ENCODE assay signal across 8 cellular contexts in the genomic region with DNA sequence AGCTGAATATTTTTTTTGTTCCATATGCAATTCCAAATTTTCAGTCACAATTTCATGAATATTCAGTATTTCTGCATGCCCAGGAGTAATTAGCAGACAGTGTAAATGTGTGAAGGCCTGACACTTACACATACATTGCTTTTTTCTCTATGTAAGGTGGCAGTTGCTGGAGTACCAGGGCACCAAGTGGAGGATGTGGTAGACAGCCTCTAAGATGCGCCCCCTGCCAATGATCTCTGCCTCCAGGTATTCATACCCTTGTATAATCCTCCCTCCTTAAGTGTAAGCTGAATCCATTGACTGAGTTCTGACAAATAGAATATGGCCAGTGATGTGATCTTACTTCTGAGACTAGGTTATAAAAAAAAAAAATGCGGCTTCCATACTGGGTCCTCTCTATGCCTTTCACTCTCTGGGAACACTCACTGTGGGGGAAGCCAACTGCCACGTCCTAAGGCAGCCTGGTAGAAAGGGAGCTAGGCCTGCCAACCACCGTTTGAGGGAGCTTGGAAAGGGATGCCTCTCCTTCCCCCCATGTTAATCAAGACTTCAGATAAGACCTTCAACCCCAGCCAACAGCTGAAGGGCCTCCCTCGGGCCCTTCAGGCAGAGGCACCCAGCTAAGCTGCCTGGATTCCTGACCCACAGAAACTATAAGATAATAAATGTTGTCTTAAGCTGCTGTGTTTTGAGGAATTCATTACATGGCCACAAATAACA.
DNase-seq lines count a peak whose midpoint lies in the region; ATAC-seq, FAIRE-seq and TF ChIP-seq lines count a peak whose summit lies in the region.

No MANE protein-coding gene starts in this region.

- no peaks in the 10 kb centered on the region for H3K27me3 ChIP-seq in spleen (replicated peaks in 1 of 7)

- H3K27ac Mint-ChIP-seq in activated naive CD8-positive, alpha-beta T cell treated with anti-CD3 and anti-CD28 coated beads for 36 hours: peak overlapping the region; percentile 99

- H3K9ac ChIP-seq in kidney (ENCODE audit: low read length in 2 of 2): no peak overlapping the region

- no peak for ATAC-seq in HG03432 (IDR thresholded peaks at IDR 0.05; ENCODE audit: unreplicated experiment)

- DNase-seq in Jurkat, Clone E6-1 (ENCODE audit: low read depth, low spot score): peak; percentile 81
- DNase-seq in activated naive CD8-positive, alpha-beta T cell treated with anti-CD3 and anti-CD28 coated beads for 36 hours: no peak
- DNase-seq in kidney: no peak
- DNase-seq in spleen: peak; percentile 30
- no peak for DNase-seq in DMS114 treated with DMSO at 0.1 percent for 48 hours (lab: John Stamatoyannopoulos, UW; ENCODE audit: unreplicated experiment)
- no peak for DNase-seq in Kasumi-1 (lab: John Stamatoyannopoulos, UW)
- no peak for DNase-seq in ACHN

- no peak overlapping the region for H3K4me3 ChIP-seq in Jurkat, Clone E6-1 (ENCODE audit: low read length)
- H3K4me3 ChIP-seq in kidney (ENCODE audit: low read length in 2 of 2): no peak overlapping the region
- peak overlapping the region in 1 of 8 donors; percentile 0 for H3K4me3 ChIP-seq in spleen

- peak overlapping the region; percentile 84 for H3K4me3 Mint-ChIP-seq in activated naive CD8-positive, alpha-beta T cell treated with anti-CD3 and anti-CD28 coated beads for 36 hours

- no peak for FAIRE-seq in kidney (lab: Jason Lieb, UNC)

- H3K27ac ChIP-seq in kidney (ENCODE audit: low read depth in 2 of 2, low read length in 2 of 2) (peak overlapping the region; percentile 81 to 92), spleen (peak overlapping the region in 6 of 8 donors; percentile 1 to 99 (median 98))

- WGBS in spleen, 5 donors: 85 to 89% (median 88%) methylated on average over 5 of the region's 5 CpGs

- peaks cover 49% of the 10 kb centered on the region for H3K4me1 Mint-ChIP-seq in activated naive CD8-positive, alpha-beta T cell treated with anti-CD3 and anti-CD28 coated beads for 36 hours

- H3K36me3 ChIP-seq in kidney (ENCODE audit: control insufficient read depth in 1 of 2, insufficient read depth in 2 of 2, low read length in 2 of 2) (no peaks in the 10 kb centered on the region), spleen (peaks cover 0 to 3% (median 0%) of the 10 kb centered on the region in 6 donors)

- no peaks in the 10 kb centered on the region for H3K27me3 Mint-ChIP-seq in activated naive CD8-positive, alpha-beta T cell treated with anti-CD3 and anti-CD28 coated beads for 36 hours

- intact Hi-C loops in kidney (cut with DNase I): no loop called here
- intact Hi-C loops in spleen (cut with DNase I; ENCODE audit: low total_unique reads): loop anchor here (5.0 to 10.0 kb wide), 2 partner anchors 37 to 54 kb away; no protein-coding TSS in a partner anchor

- no peak for TF ChIP-seq POLR2A in spleen (IDR thresholded peaks at IDR 0.05)

- H3K9me3 ChIP-seq in kidney (ENCODE audit: control insufficient read depth in 1 of 2, low read length in 2 of 2): no peaks in the 10 kb centered on the region
- H3K9me3 ChIP-seq in spleen: no peaks in the 10 kb centered on the region

- H3K4me1 ChIP-seq in kidney (ENCODE audit: control insufficient read depth in 1 of 2, insufficient read depth in 1 of 2, low read depth in 1 of 2, low read length in 2 of 2) (peaks cover 17 to 25% of the 10 kb centered on the region in 2 donors), spleen (peaks cover 27 to 70% (median 49%) of the 10 kb centered on the region in 6 donors)

- no peaks in the 10 kb centered on the region for H3K9me3 Mint-ChIP-seq in activated naive CD8-positive, alpha-beta T cell treated with anti-CD3 and anti-CD28 coated beads for 36 hours

- in situ Hi-C loops in ACHN (cut with HindIII; ENCODE audit: low pct_ligation_motif_present, low pct_unique_long_range_greater_than_20kb, low sequenced_read_pairs): no loop called here

- H3K36me3 Mint-ChIP-seq in activated naive CD8-positive, alpha-beta T cell treated with anti-CD3 and anti-CD28 coated beads for 36 hours: peaks cover 5% of the 10 kb centered on the region

- TF ChIP-seq CTCF in kidney (IDR thresholded peaks at IDR 0.05; ENCODE audit: borderline replicate concordance, extremely low read depth, insufficient read depth): no peak
- no peak for TF ChIP-seq CTCF in spleen (IDR thresholded peaks at IDR 0.05 in 8 of 11, conservative IDR thresholded peaks at IDR 0.05 in 3 of 11)

Comparison
In these comparisons a context has a peak if more than half of its experiments do, and no peak if none do; other contexts are left out.
1. DNase-seq: peak in Jurkat, Clone E6-1 (single experiment) and spleen (single experiment); none in activated naive CD8-positive, alpha-beta T cell treated with anti-CD3 and anti-CD28 coated beads for 36 hours (single experiment), kidney (single experiment), DMS114 treated with DMSO at 0.1 percent for 48 hours (single experiment), Kasumi-1 (0 of 2) and ACHN (single experiment).